In genomic region chr5:135140805-135141204, GRCh38 we compare ENCODE assay signal across 10 cellular contexts.
DNase-seq lines count a peak whose midpoint lies in the region; ATAC-seq and TF ChIP-seq lines count a peak whose summit lies in the region.
"Had no signal": no experiment of that assay in that cellular context is flagged by ENCODE, and none has a peak within 500 bp of the region (broad histone marks: within the 10 kb centered on the region; RNA-seq: fewer than 3 reads in every experiment).

No MANE protein-coding gene starts in this region.

- WGBS in sigmoid colon, 2 donors: 35 to 48% methylated on average over 7 of the region's 7 CpGs

- H3K9me3 ChIP-seq in OCI-LY7 (ENCODE audit: low read length): no peaks in the 10 kb centered on the region
- H3K9me3 ChIP-seq in fibroblast of lung (ENCODE audit: control insufficient read depth, insufficient read depth, low read depth, low read length): no peaks in the 10 kb centered on the region
- H3K9me3 ChIP-seq in sigmoid colon: no peaks in the 10 kb centered on the region

- POLR2A ChIA-PET in OCI-LY7 (lab: Charles Lee): no interaction called here

- no peaks in the 10 kb centered on the region for H3K4me1 Mint-ChIP-seq in activated T-helper 2 cell treated with anti-CD3 and anti-CD28 coated beads, Interferon-gamma antibody, Interleukin-2, Interleukin-4, amounts not matched to agents 10 μg/mL and 5 μg/mL and 100 μg/mL, durations not matched to agents 14 hours and 24 hours and 36 hours (ENCODE audit: low read depth)

- H3K4me3 ChIP-seq in OCI-LY7 (ENCODE audit: low read depth, low read length, poor library complexity, severe bottlenecking) (no peak overlapping the region), fibroblast of lung (replicated peaks in 1 of 4; ENCODE audit: control extremely low read depth in 1 of 4, insufficient read depth in 1 of 4, low read depth in 3 of 4, low read length in 4 of 4) (no peak overlapping the region), sigmoid colon (no peak overlapping the region)

- no peaks in the 10 kb centered on the region for H3K79me2 ChIP-seq in OCI-LY7 (ENCODE audit: insufficient read depth, low read depth, low read length)
- H3K79me2 ChIP-seq in fibroblast of lung (ENCODE audit: control insufficient read depth, insufficient read depth, low read length): no peaks in the 10 kb centered on the region

- H3K36me3 ChIP-seq in OCI-LY7 (ENCODE audit: insufficient read depth, low read length) (no peaks in the 10 kb centered on the region), fibroblast of lung (ENCODE audit: control insufficient read depth, insufficient read depth, low read length) (no peaks in the 10 kb centered on the region), sigmoid colon (no peaks in the 10 kb centered on the region)

- no TSS peak for BruUV-seq in OCI-LY7 (replicated peaks; lab: Mats Ljungman, UMichigan)

- DNase-seq in EH (ENCODE audit: low read depth) (peak; percentile 60), OCI-LY7 (ENCODE audit: low spot score) (peak; percentile 19), fibroblast of lung (ENCODE audit: low read depth in 2 of 2) (peak; percentile 29 to 85), sigmoid colon (peak; percentile 74)
- DNase-seq in activated T-helper 2 cell treated with anti-CD3 and anti-CD28 coated beads, Interferon-gamma antibody, Interleukin-2, Interleukin-4, amounts not matched to agents 10 μg/mL and 5 μg/mL and 100 μg/mL, durations not matched to agents 14 hours and 24 hours and 36 hours (ENCODE audit: low spot score): no peak
- DNase-seq: effector CD4-positive, alpha-beta T cell; NCI-H524 treated with DMSO at 0.1 percent for 48 hours had no signal

- no peak overlapping the region for H3K9ac ChIP-seq in fibroblast of lung (ENCODE audit: insufficient read depth, low read length)

- peak overlapping the region; percentile 71 for H2AFZ ChIP-seq in OCI-LY7 (ENCODE audit: low read length)
- no peak overlapping the region for H2AFZ ChIP-seq in fibroblast of lung (ENCODE audit: low read length)

- no peaks in the 10 kb centered on the region for H3K9me2 ChIP-seq in OCI-LY7 (ENCODE audit: insufficient read depth, low read length)

- no peaks in the 10 kb centered on the region for H3K9me3 Mint-ChIP-seq in activated T-helper 2 cell treated with anti-CD3 and anti-CD28 coated beads, Interferon-gamma antibody, Interleukin-2, Interleukin-4, amounts not matched to agents 10 μg/mL and 5 μg/mL and 100 μg/mL, durations not matched to agents 14 hours and 24 hours and 36 hours

- H4K20me1 ChIP-seq in OCI-LY7 (ENCODE audit: insufficient read depth, low read length) (no peaks in the 10 kb centered on the region), fibroblast of lung (ENCODE audit: control insufficient read depth, extremely low read depth, insufficient read depth, low read length) (no peaks in the 10 kb centered on the region)

- H3K27ac ChIP-seq in OCI-LY7 (ENCODE audit: low read depth, low read length, poor library complexity, severe bottlenecking) (no peak overlapping the region), fibroblast of lung (ENCODE audit: insufficient read depth, low read length) (peak overlapping the region; percentile 78), sigmoid colon (peak overlapping the region in 2 of 4 donors; percentile 70 to 75)

- no peak for ATAC-seq in HG02938 (IDR thresholded peaks at IDR 0.05; ENCODE audit: unreplicated experiment)
- no peak for ATAC-seq in GM19395 (IDR thresholded peaks at IDR 0.05; ENCODE audit: unreplicated experiment)
- ATAC-seq in HG03520 (IDR thresholded peaks at IDR 0.05; ENCODE audit: unreplicated experiment): no peak

- TF ChIP-seq POLR2A in sigmoid colon (IDR thresholded peaks at IDR 0.05): no peak

- no peaks in the 10 kb centered on the region for H3K36me3 Mint-ChIP-seq in activated T-helper 2 cell treated with anti-CD3 and anti-CD28 coated beads, Interferon-gamma antibody, Interleukin-2, Interleukin-4, amounts not matched to agents 10 μg/mL and 5 μg/mL and 100 μg/mL, durations not matched to agents 14 hours and 24 hours and 36 hours (ENCODE audit: low read depth)

- H3K4me1 ChIP-seq in OCI-LY7 (ENCODE audit: insufficient read depth, low read length, poor library complexity, severe bottlenecking) (peaks cover 18% of the 10 kb centered on the region), fibroblast of lung (ENCODE audit: control insufficient read depth, extremely low read depth, insufficient read depth, low read length) (peaks cover 25% of the 10 kb centered on the region), sigmoid colon (peaks cover 0 to 43% (median 39%) of the 10 kb centered on the region in 4 donors)

- H3K4me2 ChIP-seq in OCI-LY7 (ENCODE audit: low read length) (peak overlapping the region; percentile 27), fibroblast of lung (ENCODE audit: extremely low read depth, insufficient read depth, low read length) (no peak overlapping the region)

- CTCF ChIA-PET in OCI-LY7 (lab: Charles Lee; ENCODE audit: unreplicated experiment): no interaction called here

- TF ChIP-seq CTCF in OCI-LY7 (conservative IDR thresholded peaks at IDR 0.05; ENCODE audit: low read length) (no peak), fibroblast of lung (conservative IDR thresholded peaks at IDR 0.05 in 1 of 2, IDR thresholded peaks at IDR 0.05 in 1 of 2; ENCODE audit: low read depth in 1 of 2, low read length in 2 of 2) (no peak), sigmoid colon (IDR thresholded peaks at IDR 0.05) (no peak)

- intact Hi-C loops in OCI-LY7 (cut with micrococcal nuclease; ENCODE audit: unreplicated experiment): no loop called here
- intact Hi-C loops in sigmoid colon (cut with DNase I): loop anchor here (5.0 kb wide), 1 partner anchor 51 kb away; no protein-coding TSS in a partner anchor
- intact Hi-C loops in activated T-helper 2 cell treated with anti-CD3 and anti-CD28 coated beads, Interferon-gamma antibody, Interleukin-2, Interleukin-4, amounts not matched to agents 10 μg/mL and 5 μg/mL and 100 μg/mL, durations not matched to agents 14 hours and 24 hours and 36 hours (cut with micrococcal nuclease): no loop called here

- H3K27me3 ChIP-seq in fibroblast of lung (ENCODE audit: control insufficient read depth, insufficient read depth, low read length): no peaks in the 10 kb centered on the region
- H3K27me3 ChIP-seq in sigmoid colon: no peaks in the 10 kb centered on the region

- no peak for TF ChIP-seq EP300 in sigmoid colon (IDR thresholded peaks at IDR 0.05)

- H3K27me3 Mint-ChIP-seq in activated T-helper 2 cell treated with anti-CD3 and anti-CD28 coated beads, Interferon-gamma antibody, Interleukin-2, Interleukin-4, amounts not matched to agents 10 μg/mL and 5 μg/mL and 100 μg/mL, durations not matched to agents 14 hours and 24 hours and 36 hours (ENCODE audit: low read depth): peaks cover 3% of the 10 kb centered on the region

- H3K27ac Mint-ChIP-seq in activated T-helper 2 cell treated with anti-CD3 and anti-CD28 coated beads, Interferon-gamma antibody, Interleukin-2, Interleukin-4, amounts not matched to agents 10 μg/mL and 5 μg/mL and 100 μg/mL, durations not matched to agents 14 hours and 24 hours and 36 hours: no peak overlapping the region

- H3K4me3 Mint-ChIP-seq in activated T-helper 2 cell treated with anti-CD3 and anti-CD28 coated beads, Interferon-gamma antibody, Interleukin-2, Interleukin-4, amounts not matched to agents 10 μg/mL and 5 μg/mL and 100 μg/mL, durations not matched to agents 14 hours and 24 hours and 36 hours (ENCODE audit: low read depth): no peak overlapping the region
